9 cellular contexts compared by ENCODE assay signal in the genomic region with DNA sequence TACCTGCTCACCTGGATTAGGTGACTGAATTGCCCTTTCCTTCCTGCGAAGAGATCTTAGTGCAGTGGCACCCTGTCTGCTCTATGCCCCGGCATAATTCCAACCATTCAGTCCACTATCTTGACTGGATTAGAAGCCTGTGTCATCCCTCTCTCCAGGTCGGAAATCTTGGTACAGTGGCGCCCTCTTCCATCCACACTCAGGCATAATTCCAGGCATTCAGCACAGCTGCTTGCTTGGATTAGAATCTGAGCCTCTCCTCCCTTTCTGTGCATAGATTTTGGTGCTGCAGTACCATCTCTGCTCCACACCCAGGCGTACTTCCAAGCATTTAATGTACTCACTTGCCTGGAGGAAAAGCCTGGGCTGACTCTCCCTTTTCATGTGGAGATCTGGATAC.
A peak's percentile ranks its signal among the peaks of the same experiment; 100 is the strongest.
DNase-seq lines count a peak whose midpoint lies in the region; ATAC-seq and TF ChIP-seq lines count a peak whose summit lies in the region.
"Had no signal": no experiment of that assay in that cellular context is flagged by ENCODE, and none has a peak within 500 bp of the region (broad histone marks: within the 10 kb centered on the region; RNA-seq: fewer than 3 reads in every experiment).

No MANE protein-coding gene starts in this region.

- H4K20me1 ChIP-seq in osteoblast (ENCODE audit: insufficient read depth, low read length), result no peaks in the 10 kb centered on the region

- DNase-seq in GM20000 (ENCODE audit: low spot score), result no peak
- DNase-seq in NCI-H2081 (lab: John Stamatoyannopoulos, UW), result peak; percentile 26 to 71
- peak; percentile 3 for DNase-seq in cerebellar cortex (ENCODE audit: low spot score)
- no peak for DNase-seq in osteoblast (ENCODE audit: insufficient read length, low spot score, missing footprints)
- DNase-seq in activated T-cell treated with anti-CD3 and anti-CD28 coated beads, Interleukin-2, amount 50 U/mL, for 48 hours, result no peak
- DNase-seq in NCI-H510A treated with DMSO at 0.1 percent for 48 hours (lab: John Stamatoyannopoulos, UW), result no peak

- no peaks in the 10 kb centered on the region for H3K79me2 ChIP-seq in osteoblast (ENCODE audit: insufficient read depth, low read length)

- no peaks in the 10 kb centered on the region for H3K9me3 ChIP-seq in osteoblast (ENCODE audit: low read depth, low read length)
- H3K9me3 ChIP-seq: pancreas had no signal

- H3K4me1 ChIP-seq in osteoblast (ENCODE audit: insufficient read depth, low read length), result no peaks in the 10 kb centered on the region
- H3K4me1 ChIP-seq: pancreas had no signal

- no peaks in the 10 kb centered on the region for H3K36me3 ChIP-seq in osteoblast (ENCODE audit: insufficient read depth, low read length)
- H3K36me3 ChIP-seq: pancreas had no signal

- peak; percentile 10 for TF ChIP-seq CTCF in GM20000 (IDR thresholded peaks at IDR 0.05; ENCODE audit: extremely low read depth, missing control alignments)
- peak; percentile 43 for TF ChIP-seq CTCF in osteoblast (IDR thresholded peaks at IDR 0.05; ENCODE audit: extremely low read depth, low read depth, low read length)

- ATAC-seq in HG03469 (IDR thresholded peaks at IDR 0.05; ENCODE audit: unreplicated experiment) (no peak), GM18858 (IDR thresholded peaks at IDR 0.05; ENCODE audit: unreplicated experiment) (no peak)

- no peaks in the 10 kb centered on the region for H3K27me3 ChIP-seq in osteoblast (ENCODE audit: insufficient read depth, low read length)
- H3K27me3 ChIP-seq: pancreas had no signal

- H3K4me2 ChIP-seq in osteoblast (ENCODE audit: insufficient read depth, low read length), result no peak overlapping the region

- no peak overlapping the region for H3K4me3 ChIP-seq in osteoblast (ENCODE audit: insufficient read depth, low read length)
- H3K4me3 ChIP-seq: pancreas had no signal

- no peak overlapping the region for H2AFZ ChIP-seq in osteoblast (ENCODE audit: low read length)

- no peak overlapping the region for H3K27ac ChIP-seq in osteoblast (ENCODE audit: low read depth, low read length)
- H3K27ac ChIP-seq: pancreas had no signal

Comparison
In these comparisons a context has a peak if more than half of its experiments do, and no peak if none do; other contexts are left out.
1. DNase-seq: peak in NCI-H2081 (2 of 2) and cerebellar cortex (single experiment); none in GM20000 (single experiment), osteoblast (single experiment), activated T-cell treated with anti-CD3 and anti-CD28 coated beads, Interleukin-2, amount 50 U/mL, for 48 hours (0 of 2) and NCI-H510A treated with DMSO at 0.1 percent for 48 hours (single experiment).